ENCODE assay signal across 10 cellular contexts in genomic region chr20:52630138-52630537, GRCh38.
"Had no signal": no experiment of that assay in that cellular context is flagged by ENCODE, and none has a peak within 500 bp of the region (broad histone marks: within the 10 kb centered on the region; RNA-seq: fewer than 3 reads in every experiment).

No MANE protein-coding gene starts in this region.

- H3K36me3 Mint-ChIP-seq: IgD-negative memory B cell had no signal

- H3K27me3 Mint-ChIP-seq: IgD-negative memory B cell had no signal

- H3K4me1 Mint-ChIP-seq: H9, IgD-negative memory B cell had no signal

- H2AFZ ChIP-seq: GM23338 had no signal

- H3K4me2 ChIP-seq: GM23338 had no signal

- H3K27ac ChIP-seq: HL-60 had no signal

- ATAC-seq: GM23338 had no signal

- H3K4me3 ChIP-seq: GM23338 had no signal

- H3K27ac Mint-ChIP-seq: GM23338, H9, HFFc6, IgD-negative memory B cell had no signal

- FAIRE-seq: H1, H54 had no signal

- DNase-seq: H9, HCEC 1CT, HFFc6, Kasumi-1, KG1 had no signal

- H3K4me3 Mint-ChIP-seq: GM23338, H9, HFFc6 had no signal
